Comparison of ENCODE assay signal across 1 cellular context in genomic region chrX:109886122-109886761, GRCh38.
TF ChIP-seq lines count a peak whose summit lies in the region.

No MANE protein-coding gene starts in this region.

TF ChIP-seq in GM12878, 131 proteins besides CTCF, POLR2A, EP300 and RAD21 (continued from another document):
- TF ChIP-seq BRCA1 (IDR thresholded peaks at IDR 0.05; ENCODE audit: low read depth, low read length) (no peak), PKNOX1 (IDR thresholded peaks at IDR 0.05) (peak; percentile 91), CBX5 (IDR thresholded peaks at IDR 0.05; ENCODE audit: low read depth) (no peak), MAX (IDR thresholded peaks at IDR 0.05; ENCODE audit: low read depth, low read length) (no peak), ZNF274 (IDR thresholded peaks at IDR 0.05; ENCODE audit: insufficient read depth, insufficient read length) (no peak), IRF4 (IDR thresholded peaks at IDR 0.05; ENCODE audit: low read depth, low read length) (no peak), ZNF384 (IDR thresholded peaks at IDR 0.05; ENCODE audit: borderline replicate concordance, low read depth, low read length) (peak; percentile 54; the same call in 1 of the 2 replicates), RUNX3 (IDR thresholded peaks at IDR 0.05; ENCODE audit: low read length) (0 out of 2 replicates have a peak, but pooled peaks have one; percentile 12), YY1 (IDR thresholded peaks at IDR 0.05; ENCODE audit: low read depth, low read length) (0 out of 2 replicates have a peak, but pooled peaks have one; percentile 24), TCF12 (IDR thresholded peaks at IDR 0.05; ENCODE audit: low read depth, low read length) (0 out of 2 replicates have a peak, but pooled peaks have one; percentile 21), ZZZ3 (IDR thresholded peaks at IDR 0.05; ENCODE audit: control insufficient read depth, insufficient read length, low read depth) (no peak), ZNF24 (IDR thresholded peaks at IDR 0.05) (no peak), SMC3 (IDR thresholded peaks at IDR 0.05; ENCODE audit: borderline replicate concordance, low read length) (peak; percentile 84), SUPT20H (IDR thresholded peaks at IDR 0.05; ENCODE audit: borderline replicate concordance, control insufficient read depth, low read depth, low read length) (no peak), CEBPB (IDR thresholded peaks at IDR 0.05; ENCODE audit: borderline replicate concordance in 1 of 2, low read depth in 2 of 2, low read length in 2 of 2) (no peak), PBX3 (IDR thresholded peaks at IDR 0.05; ENCODE audit: insufficient replicate concordance, low read depth, low read length) (peak; percentile 77), TCF7 (IDR thresholded peaks at IDR 0.05; ENCODE audit: borderline replicate concordance) (no peak), STAT3 (IDR thresholded peaks at IDR 0.05; ENCODE audit: low read depth, low read length) (no peak), NR2C2 (IDR thresholded peaks at IDR 0.05; ENCODE audit: borderline replicate concordance, control insufficient read depth, insufficient read length, low read depth) (no peak), CHD4 (IDR thresholded peaks at IDR 0.05) (no peak)
- TF ChIP-seq, protein P1, sequence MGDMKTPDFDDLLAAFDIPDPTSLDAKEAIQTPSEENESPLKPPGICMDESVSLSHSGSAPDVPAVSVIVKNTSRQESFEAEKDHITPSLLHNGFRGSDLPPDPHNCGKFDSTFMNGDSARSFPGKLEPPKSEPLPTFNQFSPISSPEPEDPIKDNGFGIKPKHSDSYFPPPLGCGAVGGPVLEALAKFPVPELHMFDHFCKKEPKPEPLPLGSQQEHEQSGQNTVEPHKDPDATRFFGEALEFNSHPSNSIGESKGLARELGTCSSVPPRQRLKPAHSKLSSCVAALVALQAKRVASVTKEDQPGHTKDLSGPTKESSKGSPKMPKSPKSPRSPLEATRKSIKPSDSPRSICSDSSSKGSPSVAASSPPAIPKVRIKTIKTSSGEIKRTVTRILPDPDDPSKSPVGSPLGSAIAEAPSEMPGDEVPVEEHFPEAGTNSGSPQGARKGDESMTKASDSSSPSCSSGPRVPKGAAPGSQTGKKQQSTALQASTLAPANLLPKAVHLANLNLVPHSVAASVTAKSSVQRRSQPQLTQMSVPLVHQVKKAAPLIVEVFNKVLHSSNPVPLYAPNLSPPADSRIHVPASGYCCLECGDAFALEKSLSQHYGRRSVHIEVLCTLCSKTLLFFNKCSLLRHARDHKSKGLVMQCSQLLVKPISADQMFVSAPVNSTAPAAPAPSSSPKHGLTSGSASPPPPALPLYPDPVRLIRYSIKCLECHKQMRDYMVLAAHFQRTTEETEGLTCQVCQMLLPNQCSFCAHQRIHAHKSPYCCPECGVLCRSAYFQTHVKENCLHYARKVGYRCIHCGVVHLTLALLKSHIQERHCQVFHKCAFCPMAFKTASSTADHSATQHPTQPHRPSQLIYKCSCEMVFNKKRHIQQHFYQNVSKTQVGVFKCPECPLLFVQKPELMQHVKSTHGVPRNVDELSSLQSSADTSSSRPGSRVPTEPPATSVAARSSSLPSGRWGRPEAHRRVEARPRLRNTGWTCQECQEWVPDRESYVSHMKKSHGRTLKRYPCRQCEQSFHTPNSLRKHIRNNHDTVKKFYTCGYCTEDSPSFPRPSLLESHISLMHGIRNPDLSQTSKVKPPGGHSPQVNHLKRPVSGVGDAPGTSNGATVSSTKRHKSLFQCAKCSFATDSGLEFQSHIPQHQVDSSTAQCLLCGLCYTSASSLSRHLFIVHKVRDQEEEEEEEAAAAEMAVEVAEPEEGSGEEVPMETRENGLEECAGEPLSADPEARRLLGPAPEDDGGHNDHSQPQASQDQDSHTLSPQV (IDR thresholded peaks at IDR 0.05): no peak
